Comparison of ENCODE assay signal across 1 cellular context in the genomic region with DNA sequence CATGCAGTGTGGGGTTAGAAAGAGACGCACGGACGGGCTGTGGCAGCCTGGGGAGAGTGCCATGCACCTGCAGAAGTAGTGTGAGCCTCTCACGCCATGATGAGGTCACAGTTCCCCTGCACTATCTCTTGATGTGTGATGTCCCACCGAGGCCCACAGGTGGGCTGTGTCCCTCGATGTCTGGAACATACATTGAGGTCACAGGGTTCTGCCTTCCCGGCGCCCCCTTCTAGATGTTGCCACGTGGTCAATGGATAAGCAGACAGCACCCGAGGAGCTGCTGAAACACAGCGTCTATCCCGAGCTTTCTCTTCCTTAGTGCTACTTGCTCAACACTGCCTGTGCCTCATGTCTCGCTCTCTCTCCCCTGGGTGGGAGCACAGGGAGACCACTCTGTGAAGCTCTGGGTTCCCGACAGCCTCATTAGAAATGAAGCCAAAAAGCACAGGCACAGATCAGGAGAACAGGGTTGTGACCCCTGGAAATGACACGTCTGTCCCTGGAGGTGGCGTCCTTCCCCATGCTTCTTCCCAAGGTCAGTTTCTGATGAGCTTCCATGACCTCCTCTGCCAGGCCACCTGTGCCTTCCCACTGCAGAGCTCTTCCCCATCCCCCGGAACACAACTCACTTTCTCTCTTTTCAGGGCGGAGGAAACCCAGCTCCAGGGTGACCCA.
TF ChIP-seq lines count a peak whose summit lies in the region.

No MANE protein-coding gene starts in this region.

TF ChIP-seq in endothelial cell of umbilical vein, 7 proteins besides CTCF, POLR2A, EP300 and RAD21 (continued from another document):
- TF ChIP-seq FOS (IDR thresholded peaks at IDR 0.05; ENCODE audit: borderline replicate concordance, insufficient read depth, low read length) (no peak), POLR2AphosphoS5 (IDR thresholded peaks at IDR 0.05; ENCODE audit: insufficient read depth, low read depth, low read length) (no peak), JUN (IDR thresholded peaks at IDR 0.05; ENCODE audit: borderline replicate concordance, insufficient read depth, insufficient read length, low read depth) (no peak), GATA2 (IDR thresholded peaks at IDR 0.05; ENCODE audit: insufficient read depth, insufficient read length, low read depth, low read length) (no peak)
